ENCODE assay signal across 1 cellular context in genomic region chr14:69712217-69712565, GRCh38.
TF ChIP-seq lines count a peak whose summit lies in the region.

No MANE protein-coding gene starts in this region.

TF ChIP-seq in IMR-90, 13 proteins besides CTCF, POLR2A, EP300 and RAD21:
- TF ChIP-seq MAFK (IDR thresholded peaks at IDR 0.05; ENCODE audit: low read depth, low read length) (no peak), RCOR1 (IDR thresholded peaks at IDR 0.05; ENCODE audit: insufficient replicate concordance, low read length) (no peak), CHD1 (IDR thresholded peaks at IDR 0.05; ENCODE audit: low read depth, low read length) (no peak)
TF ChIP-seq in IMR-90: peak in this region for 0.
